ENCODE assay signal across 1 cellular context in the genomic region with DNA sequence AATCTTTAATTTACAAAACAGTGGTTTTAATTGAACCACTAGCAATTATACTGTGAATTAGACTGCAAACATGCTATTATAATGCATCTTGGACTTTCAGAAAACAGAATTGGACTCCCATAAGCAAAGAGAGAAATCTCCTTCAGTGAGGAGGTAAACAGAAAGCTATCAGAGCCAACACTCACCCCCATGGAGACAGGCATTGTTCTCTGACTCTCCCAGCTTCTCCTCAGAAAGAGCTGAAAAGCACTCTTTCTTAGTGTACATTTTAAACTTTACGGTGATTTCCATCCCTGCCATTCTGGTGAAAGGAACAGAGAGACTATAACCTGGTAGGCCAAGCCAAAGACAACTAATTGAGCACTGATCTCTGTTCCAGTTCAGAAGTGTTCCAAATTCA.
A peak's percentile ranks its signal among the peaks of the same experiment; 100 is the strongest.
TF ChIP-seq lines count a peak whose summit lies in the region.

No MANE protein-coding gene starts in this region.

TF ChIP-seq in GM23338, 12 proteins besides CTCF, POLR2A, EP300 and RAD21 (continued from another document):
- TF ChIP-seq, protein P1, sequence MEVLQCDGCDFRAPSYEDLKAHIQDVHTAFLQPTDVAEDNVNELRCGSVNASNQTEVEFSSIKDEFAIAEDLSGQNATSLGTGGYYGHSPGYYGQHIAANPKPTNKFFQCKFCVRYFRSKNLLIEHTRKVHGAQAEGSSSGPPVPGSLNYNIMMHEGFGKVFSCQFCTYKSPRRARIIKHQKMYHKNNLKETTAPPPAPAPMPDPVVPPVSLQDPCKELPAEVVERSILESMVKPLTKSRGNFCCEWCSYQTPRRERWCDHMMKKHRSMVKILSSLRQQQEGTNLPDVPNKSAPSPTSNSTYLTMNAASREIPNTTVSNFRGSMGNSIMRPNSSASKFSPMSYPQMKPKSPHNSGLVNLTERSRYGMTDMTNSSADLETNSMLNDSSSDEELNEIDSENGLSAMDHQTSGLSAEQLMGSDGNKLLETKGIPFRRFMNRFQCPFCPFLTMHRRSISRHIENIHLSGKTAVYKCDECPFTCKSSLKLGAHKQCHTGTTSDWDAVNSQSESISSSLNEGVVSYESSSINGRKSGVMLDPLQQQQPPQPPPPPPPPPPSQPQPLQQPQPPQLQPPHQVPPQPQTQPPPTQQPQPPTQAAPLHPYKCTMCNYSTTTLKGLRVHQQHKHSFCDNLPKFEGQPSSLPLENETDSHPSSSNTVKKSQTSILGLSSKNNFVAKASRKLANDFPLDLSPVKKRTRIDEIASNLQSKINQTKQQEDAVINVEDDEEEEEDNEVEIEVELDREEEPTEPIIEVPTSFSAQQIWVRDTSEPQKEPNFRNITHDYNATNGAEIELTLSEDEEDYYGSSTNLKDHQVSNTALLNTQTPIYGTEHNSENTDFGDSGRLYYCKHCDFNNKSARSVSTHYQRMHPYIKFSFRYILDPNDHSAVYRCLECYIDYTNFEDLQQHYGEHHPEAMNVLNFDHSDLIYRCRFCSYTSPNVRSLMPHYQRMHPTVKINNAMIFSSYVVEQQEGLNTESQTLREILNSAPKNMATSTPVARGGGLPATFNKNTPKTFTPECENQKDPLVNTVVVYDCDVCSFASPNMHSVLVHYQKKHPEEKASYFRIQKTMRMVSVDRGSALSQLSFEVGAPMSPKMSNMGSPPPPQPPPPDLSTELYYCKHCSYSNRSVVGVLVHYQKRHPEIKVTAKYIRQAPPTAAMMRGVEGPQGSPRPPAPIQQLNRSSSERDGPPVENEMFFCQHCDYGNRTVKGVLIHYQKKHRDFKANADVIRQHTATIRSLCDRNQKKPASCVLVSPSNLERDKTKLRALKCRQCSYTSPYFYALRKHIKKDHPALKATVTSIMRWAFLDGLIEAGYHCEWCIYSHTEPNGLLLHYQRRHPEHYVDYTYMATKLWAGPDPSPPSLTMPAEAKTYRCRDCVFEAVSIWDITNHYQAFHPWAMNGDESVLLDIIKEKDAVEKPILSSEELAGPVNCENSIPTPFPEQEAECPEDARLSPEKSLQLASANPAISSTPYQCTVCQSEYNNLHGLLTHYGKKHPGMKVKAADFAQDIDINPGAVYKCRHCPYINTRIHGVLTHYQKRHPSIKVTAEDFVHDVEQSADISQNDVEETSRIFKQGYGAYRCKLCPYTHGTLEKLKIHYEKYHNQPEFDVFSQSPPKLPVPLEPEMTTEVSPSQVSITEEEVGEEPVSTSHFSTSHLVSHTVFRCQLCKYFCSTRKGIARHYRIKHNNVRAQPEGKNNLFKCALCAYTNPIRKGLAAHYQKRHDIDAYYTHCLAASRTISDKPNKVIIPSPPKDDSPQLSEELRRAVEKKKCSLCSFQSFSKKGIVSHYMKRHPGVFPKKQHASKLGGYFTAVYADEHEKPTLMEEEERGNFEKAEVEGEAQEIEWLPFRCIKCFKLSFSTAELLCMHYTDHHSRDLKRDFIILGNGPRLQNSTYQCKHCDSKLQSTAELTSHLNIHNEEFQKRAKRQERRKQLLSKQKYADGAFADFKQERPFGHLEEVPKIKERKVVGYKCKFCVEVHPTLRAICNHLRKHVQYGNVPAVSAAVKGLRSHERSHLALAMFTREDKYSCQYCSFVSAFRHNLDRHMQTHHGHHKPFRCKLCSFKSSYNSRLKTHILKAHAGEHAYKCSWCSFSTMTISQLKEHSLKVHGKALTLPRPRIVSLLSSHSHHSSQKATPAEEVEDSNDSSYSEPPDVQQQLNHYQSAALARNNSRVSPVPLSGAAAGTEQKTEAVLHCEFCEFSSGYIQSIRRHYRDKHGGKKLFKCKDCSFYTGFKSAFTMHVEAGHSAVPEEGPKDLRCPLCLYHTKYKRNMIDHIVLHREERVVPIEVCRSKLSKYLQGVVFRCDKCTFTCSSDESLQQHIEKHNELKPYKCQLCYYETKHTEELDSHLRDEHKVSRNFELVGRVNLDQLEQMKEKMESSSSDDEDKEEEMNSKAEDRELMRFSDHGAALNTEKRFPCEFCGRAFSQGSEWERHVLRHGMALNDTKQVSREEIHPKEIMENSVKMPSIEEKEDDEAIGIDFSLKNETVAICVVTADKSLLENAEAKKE (CRISPR knock-in tag; IDR thresholded peaks at IDR 0.05), result peak; percentile 47; the same call in 1 of the 2 replicates
- TF ChIP-seq EZH2phosphoT487 (IDR thresholded peaks at IDR 0.05; ENCODE audit: unreplicated experiment), result no peak
TF ChIP-seq in GM23338: peak in this region for 1.
